2 cellular contexts compared by ENCODE assay signal in the genomic region with DNA sequence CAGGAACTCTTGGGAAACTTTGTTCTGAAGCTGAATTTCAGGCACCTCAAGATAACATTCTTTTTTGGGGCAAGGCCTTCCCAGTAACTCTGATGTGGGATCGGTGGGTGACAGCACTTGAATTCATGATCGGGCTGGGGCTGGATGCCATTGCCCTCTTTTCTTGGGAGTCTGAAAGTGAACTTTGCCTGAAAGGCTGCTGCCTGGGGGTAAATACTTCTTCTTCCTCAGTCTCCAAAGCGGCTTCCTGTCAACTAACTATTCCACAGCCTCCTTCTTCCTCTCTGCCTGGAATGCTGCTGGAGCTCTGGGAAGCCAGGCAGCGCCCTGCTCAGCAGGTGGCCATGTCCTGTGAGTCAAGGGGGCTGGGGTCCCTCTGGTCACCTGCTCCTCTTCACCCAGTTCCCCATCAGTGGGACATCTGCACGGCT.
A peak's percentile ranks its signal among the peaks of the same experiment; 100 is the strongest.
TF ChIP-seq lines count a peak whose summit lies in the region.

No MANE protein-coding gene starts in this region.

TF ChIP-seq in HEK293, 187 proteins besides CTCF, POLR2A, EP300 and RAD21 (continued from another document):
- TF ChIP-seq, protein P1, sequence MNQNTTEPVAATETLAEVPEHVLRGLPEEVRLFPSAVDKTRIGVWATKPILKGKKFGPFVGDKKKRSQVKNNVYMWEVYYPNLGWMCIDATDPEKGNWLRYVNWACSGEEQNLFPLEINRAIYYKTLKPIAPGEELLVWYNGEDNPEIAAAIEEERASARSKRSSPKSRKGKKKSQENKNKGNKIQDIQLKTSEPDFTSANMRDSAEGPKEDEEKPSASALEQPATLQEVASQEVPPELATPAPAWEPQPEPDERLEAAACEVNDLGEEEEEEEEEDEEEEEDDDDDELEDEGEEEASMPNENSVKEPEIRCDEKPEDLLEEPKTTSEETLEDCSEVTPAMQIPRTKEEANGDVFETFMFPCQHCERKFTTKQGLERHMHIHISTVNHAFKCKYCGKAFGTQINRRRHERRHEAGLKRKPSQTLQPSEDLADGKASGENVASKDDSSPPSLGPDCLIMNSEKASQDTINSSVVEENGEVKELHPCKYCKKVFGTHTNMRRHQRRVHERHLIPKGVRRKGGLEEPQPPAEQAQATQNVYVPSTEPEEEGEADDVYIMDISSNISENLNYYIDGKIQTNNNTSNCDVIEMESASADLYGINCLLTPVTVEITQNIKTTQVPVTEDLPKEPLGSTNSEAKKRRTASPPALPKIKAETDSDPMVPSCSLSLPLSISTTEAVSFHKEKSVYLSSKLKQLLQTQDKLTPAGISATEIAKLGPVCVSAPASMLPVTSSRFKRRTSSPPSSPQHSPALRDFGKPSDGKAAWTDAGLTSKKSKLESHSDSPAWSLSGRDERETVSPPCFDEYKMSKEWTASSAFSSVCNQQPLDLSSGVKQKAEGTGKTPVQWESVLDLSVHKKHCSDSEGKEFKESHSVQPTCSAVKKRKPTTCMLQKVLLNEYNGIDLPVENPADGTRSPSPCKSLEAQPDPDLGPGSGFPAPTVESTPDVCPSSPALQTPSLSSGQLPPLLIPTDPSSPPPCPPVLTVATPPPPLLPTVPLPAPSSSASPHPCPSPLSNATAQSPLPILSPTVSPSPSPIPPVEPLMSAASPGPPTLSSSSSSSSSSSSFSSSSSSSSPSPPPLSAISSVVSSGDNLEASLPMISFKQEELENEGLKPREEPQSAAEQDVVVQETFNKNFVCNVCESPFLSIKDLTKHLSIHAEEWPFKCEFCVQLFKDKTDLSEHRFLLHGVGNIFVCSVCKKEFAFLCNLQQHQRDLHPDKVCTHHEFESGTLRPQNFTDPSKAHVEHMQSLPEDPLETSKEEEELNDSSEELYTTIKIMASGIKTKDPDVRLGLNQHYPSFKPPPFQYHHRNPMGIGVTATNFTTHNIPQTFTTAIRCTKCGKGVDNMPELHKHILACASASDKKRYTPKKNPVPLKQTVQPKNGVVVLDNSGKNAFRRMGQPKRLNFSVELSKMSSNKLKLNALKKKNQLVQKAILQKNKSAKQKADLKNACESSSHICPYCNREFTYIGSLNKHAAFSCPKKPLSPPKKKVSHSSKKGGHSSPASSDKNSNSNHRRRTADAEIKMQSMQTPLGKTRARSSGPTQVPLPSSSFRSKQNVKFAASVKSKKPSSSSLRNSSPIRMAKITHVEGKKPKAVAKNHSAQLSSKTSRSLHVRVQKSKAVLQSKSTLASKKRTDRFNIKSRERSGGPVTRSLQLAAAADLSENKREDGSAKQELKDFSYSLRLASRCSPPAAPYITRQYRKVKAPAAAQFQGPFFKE (tag by site-specific recombination; IDR thresholded peaks at IDR 0.05; ENCODE audit: borderline replicate concordance) = no peak
- TF ChIP-seq, protein P2, sequence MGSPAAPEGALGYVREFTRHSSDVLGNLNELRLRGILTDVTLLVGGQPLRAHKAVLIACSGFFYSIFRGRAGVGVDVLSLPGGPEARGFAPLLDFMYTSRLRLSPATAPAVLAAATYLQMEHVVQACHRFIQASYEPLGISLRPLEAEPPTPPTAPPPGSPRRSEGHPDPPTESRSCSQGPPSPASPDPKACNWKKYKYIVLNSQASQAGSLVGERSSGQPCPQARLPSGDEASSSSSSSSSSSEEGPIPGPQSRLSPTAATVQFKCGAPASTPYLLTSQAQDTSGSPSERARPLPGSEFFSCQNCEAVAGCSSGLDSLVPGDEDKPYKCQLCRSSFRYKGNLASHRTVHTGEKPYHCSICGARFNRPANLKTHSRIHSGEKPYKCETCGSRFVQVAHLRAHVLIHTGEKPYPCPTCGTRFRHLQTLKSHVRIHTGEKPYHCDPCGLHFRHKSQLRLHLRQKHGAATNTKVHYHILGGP (tag by site-specific recombination; IDR thresholded peaks at IDR 0.05) = no peak
- TF ChIP-seq ZFP37 (tag by site-specific recombination; IDR thresholded peaks at IDR 0.05) (no peak), ZNF19 (tag by site-specific recombination; IDR thresholded peaks at IDR 0.05; ENCODE audit: low read depth) (no peak), OVOL3 (tag by site-specific recombination; IDR thresholded peaks at IDR 0.05) (no peak), OSR2 (tag by site-specific recombination; IDR thresholded peaks at IDR 0.05) (no peak)

TF ChIP-seq in HepG2, 621 proteins besides CTCF, POLR2A, EP300 and RAD21 (continued from another document and continues in another):
- no peak for TF ChIP-seq NFAT5 (CRISPR knock-in tag; IDR thresholded peaks at IDR 0.05)
- TF ChIP-seq, protein P3, sequence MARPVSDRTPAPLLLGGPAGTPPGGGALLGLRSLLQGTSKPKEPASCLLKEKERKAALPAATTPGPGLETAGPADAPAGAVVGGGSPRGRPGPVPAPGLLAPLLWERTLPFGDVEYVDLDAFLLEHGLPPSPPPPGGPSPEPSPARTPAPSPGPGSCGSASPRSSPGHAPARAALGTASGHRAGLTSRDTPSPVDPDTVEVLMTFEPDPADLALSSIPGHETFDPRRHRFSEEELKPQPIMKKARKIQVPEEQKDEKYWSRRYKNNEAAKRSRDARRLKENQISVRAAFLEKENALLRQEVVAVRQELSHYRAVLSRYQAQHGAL (CRISPR knock-in tag; IDR thresholded peaks at IDR 0.05; ENCODE audit: not compliant biosample characterization) = peak; percentile 3
- TF ChIP-seq NAIF1 (CRISPR knock-in tag; IDR thresholded peaks at IDR 0.05; ENCODE audit: borderline replicate concordance) = 0 out of 2 replicates have a peak, but pooled peaks have one; percentile 7
- no peak for TF ChIP-seq STAT5B (CRISPR knock-in tag; IDR thresholded peaks at IDR 0.05)
- TF ChIP-seq YY1 (IDR thresholded peaks at IDR 0.05; ENCODE audit: insufficient read depth, insufficient replicate concordance, low read depth, low read length) = peak; percentile 61
- TF ChIP-seq, protein P4, sequence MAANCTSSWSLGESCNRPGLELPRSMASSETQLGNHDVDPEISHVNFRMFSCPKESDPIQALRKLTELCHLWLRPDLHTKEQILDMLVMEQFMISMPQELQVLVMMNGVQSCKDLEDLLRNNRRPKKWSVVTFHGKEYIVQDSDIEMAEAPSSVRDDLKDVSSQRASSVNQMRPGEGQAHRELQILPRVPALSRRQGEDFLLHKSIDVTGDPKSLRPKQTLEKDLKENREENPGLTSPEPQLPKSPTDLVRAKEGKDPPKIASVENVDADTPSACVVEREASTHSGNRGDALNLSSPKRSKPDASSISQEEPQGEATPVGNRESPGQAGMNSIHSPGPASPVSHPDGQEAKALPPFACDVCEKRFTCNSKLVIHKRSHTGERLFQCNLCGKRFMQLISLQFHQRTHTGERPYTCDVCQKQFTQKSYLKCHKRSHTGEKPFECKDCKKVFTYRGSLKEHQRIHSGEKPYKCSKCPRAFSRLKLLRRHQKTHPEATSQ (CRISPR knock-in tag; IDR thresholded peaks at IDR 0.05; ENCODE audit: borderline replicate concordance) = no peak
- TF ChIP-seq POLR2AphosphoS5 (IDR thresholded peaks at IDR 0.05; ENCODE audit: low read depth, low read length) = peak; percentile 55; the same call in 1 of the 2 replicates
- 0 out of 2 replicates have a peak, but pooled peaks have one; percentile 28 for TF ChIP-seq ZNF839 (CRISPR knock-in tag; IDR thresholded peaks at IDR 0.05; ENCODE audit: borderline replicate concordance)
- TF ChIP-seq, protein P5, sequence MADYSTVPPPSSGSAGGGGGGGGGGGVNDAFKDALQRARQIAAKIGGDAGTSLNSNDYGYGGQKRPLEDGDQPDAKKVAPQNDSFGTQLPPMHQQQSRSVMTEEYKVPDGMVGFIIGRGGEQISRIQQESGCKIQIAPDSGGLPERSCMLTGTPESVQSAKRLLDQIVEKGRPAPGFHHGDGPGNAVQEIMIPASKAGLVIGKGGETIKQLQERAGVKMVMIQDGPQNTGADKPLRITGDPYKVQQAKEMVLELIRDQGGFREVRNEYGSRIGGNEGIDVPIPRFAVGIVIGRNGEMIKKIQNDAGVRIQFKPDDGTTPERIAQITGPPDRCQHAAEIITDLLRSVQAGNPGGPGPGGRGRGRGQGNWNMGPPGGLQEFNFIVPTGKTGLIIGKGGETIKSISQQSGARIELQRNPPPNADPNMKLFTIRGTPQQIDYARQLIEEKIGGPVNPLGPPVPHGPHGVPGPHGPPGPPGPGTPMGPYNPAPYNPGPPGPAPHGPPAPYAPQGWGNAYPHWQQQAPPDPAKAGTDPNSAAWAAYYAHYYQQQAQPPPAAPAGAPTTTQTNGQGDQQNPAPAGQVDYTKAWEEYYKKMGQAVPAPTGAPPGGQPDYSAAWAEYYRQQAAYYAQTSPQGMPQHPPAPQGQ (CRISPR knock-in tag; IDR thresholded peaks at IDR 0.05; ENCODE audit: borderline replicate concordance) = peak; percentile 28; the same call in 1 of the 2 replicates
- TF ChIP-seq SCMH1 (CRISPR knock-in tag; IDR thresholded peaks at IDR 0.05; ENCODE audit: borderline replicate concordance) = no peak
- TF ChIP-seq KDM5A (IDR thresholded peaks at IDR 0.05; ENCODE audit: borderline replicate concordance, low read length) = no peak
- TF ChIP-seq NRL (CRISPR knock-in tag; IDR thresholded peaks at IDR 0.05; ENCODE audit: borderline replicate concordance) = no peak
- TF ChIP-seq FIP1L1 (IDR thresholded peaks at IDR 0.05; ENCODE audit: borderline replicate concordance, insufficient read depth, low read depth, low read length) = 0 out of 2 replicates have a peak, but pooled peaks have one; percentile 67
- TF ChIP-seq MAFG (CRISPR knock-in tag; IDR thresholded peaks at IDR 0.05) = no peak
- TF ChIP-seq, protein P6, sequence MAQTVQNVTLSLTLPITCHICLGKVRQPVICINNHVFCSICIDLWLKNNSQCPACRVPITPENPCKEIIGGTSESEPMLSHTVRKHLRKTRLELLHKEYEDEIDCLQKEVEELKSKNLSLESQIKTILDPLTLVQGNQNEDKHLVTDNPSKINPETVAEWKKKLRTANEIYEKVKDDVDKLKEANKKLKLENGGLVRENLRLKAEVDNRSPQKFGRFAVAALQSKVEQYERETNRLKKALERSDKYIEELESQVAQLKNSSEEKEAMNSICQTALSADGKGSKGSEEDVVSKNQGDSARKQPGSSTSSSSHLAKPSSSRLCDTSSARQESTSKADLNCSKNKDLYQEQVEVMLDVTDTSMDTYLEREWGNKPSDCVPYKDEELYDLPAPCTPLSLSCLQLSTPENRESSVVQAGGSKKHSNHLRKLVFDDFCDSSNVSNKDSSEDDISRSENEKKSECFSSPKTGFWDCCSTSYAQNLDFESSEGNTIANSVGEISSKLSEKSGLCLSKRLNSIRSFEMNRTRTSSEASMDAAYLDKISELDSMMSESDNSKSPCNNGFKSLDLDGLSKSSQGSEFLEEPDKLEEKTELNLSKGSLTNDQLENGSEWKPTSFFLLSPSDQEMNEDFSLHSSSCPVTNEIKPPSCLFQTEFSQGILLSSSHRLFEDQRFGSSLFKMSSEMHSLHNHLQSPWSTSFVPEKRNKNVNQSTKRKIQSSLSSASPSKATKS (CRISPR knock-in tag; IDR thresholded peaks at IDR 0.05) = peak; percentile 95; the same call in 1 of the 2 replicates
- TF ChIP-seq CHD4 (IDR thresholded peaks at IDR 0.05; ENCODE audit: borderline replicate concordance, low read length) = 0 out of 2 replicates have a peak, but pooled peaks have one; percentile 6
- no peak; the same call in 1 of the 2 replicates for TF ChIP-seq THRA (CRISPR knock-in tag; IDR thresholded peaks at IDR 0.05; ENCODE audit: borderline replicate concordance)
- 0 out of 2 replicates have a peak, but pooled peaks have one; percentile 23 for TF ChIP-seq KLF12 (CRISPR knock-in tag; IDR thresholded peaks at IDR 0.05; ENCODE audit: borderline replicate concordance)
- no peak for TF ChIP-seq POLR2AphosphoS2 (IDR thresholded peaks at IDR 0.05; ENCODE audit: low read depth, low read length)
- TF ChIP-seq, protein P7, sequence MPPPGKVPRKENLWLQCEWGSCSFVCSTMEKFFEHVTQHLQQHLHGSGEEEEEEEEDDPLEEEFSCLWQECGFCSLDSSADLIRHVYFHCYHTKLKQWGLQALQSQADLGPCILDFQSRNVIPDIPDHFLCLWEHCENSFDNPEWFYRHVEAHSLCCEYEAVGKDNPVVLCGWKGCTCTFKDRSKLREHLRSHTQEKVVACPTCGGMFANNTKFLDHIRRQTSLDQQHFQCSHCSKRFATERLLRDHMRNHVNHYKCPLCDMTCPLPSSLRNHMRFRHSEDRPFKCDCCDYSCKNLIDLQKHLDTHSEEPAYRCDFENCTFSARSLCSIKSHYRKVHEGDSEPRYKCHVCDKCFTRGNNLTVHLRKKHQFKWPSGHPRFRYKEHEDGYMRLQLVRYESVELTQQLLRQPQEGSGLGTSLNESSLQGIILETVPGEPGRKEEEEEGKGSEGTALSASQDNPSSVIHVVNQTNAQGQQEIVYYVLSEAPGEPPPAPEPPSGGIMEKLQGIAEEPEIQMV (CRISPR knock-in tag; IDR thresholded peaks at IDR 0.05; ENCODE audit: low read depth) = no peak
